29 cellular contexts compared by ENCODE assay signal in the genomic region with DNA sequence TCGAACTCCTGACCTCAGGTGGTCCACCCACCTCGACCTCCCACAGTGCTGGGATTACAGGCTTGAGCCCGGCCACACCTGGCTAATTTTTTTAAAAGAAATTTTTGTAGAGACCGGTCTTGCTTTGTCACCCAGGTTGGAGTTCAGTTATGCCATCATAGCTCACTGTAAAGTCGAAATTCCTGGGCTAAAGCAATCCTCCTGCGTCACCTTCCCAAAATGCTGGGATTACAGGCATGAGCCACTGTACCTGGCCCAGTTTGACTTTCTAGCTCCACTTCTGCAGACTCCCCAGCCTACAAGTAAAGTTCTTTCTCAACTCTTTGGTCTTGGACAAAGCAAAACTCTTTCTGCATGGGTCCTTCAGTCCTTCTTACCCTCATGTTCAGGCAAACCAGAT.
"Had no signal": no experiment of that assay in that cellular context is flagged by ENCODE, and none has a peak within 500 bp of the region (broad histone marks: within the 10 kb centered on the region; RNA-seq: fewer than 3 reads in every experiment).

No MANE protein-coding gene starts in this region.

- H3K36me3 ChIP-seq: ovary, right lobe of liver, sigmoid colon, stomach, thoracic aorta, thyroid gland, tibial nerve, upper lobe of right lung, uterus had no signal

- H3K9me3 Mint-ChIP-seq: naive thymus-derived CD8-positive, alpha-beta T cell; natural killer cell treated with Interleukin-12 subunit alpha and Interleukin-12 subunit beta and Interleukin-15 and Interleukin-18, amount 100 ng/mL, for 72 hours; stimulated activated effector memory CD8-positive, alpha-beta T cell treated with anti-CD3 and anti-CD28 coated beads, Interleukin-12 subunit alpha, Interleukin-12 subunit beta, amount 100 ng/mL, for 72 hours; stimulated activated naive B cell treated with anti-CD40 and anti-IgM and Interleukin-4, amounts not matched to agents 10 μg/mL and 1 μg/mL and 100 μg/mL, for 72 hours; stimulated activated naive CD8-positive, alpha-beta T cell treated with anti-CD3 and anti-CD28 coated beads, Interleukin-15, Interleukin-2, amounts not matched to agents 100 ng/mL and 50 ng/mL, for 24 hours; type B pancreatic cell had no signal

- H3K4me1 ChIP-seq: right lobe of liver had no signal

- H3K4me3 Mint-ChIP-seq: naive thymus-derived CD8-positive, alpha-beta T cell; natural killer cell treated with Interleukin-12 subunit alpha and Interleukin-12 subunit beta and Interleukin-15 and Interleukin-18, amount 100 ng/mL, for 72 hours; nephron progenitor cell; neural crest cell; stimulated activated effector memory CD8-positive, alpha-beta T cell treated with anti-CD3 and anti-CD28 coated beads, Interleukin-12 subunit alpha, Interleukin-12 subunit beta, amount 100 ng/mL, for 72 hours; stimulated activated naive B cell treated with anti-CD40 and anti-IgM and Interleukin-4, amounts not matched to agents 10 μg/mL and 1 μg/mL and 100 μg/mL, for 72 hours; stimulated activated naive CD8-positive, alpha-beta T cell treated with anti-CD3 and anti-CD28 coated beads, Interleukin-15, Interleukin-2, amounts not matched to agents 100 ng/mL and 50 ng/mL, for 24 hours; type B pancreatic cell had no signal

- H3K9me3 ChIP-seq: ovary, psoas muscle, right lobe of liver, sigmoid colon, stomach, thoracic aorta, thyroid gland, tibial nerve, upper lobe of right lung, uterus had no signal

- H2AFZ ChIP-seq: parathyroid adenoma had no signal

- H3K27me3 Mint-ChIP-seq: progenitor cell of endocrine pancreas; stimulated activated naive B cell treated with anti-CD40 and anti-IgM and Interleukin-4, amounts not matched to agents 10 μg/mL and 1 μg/mL and 100 μg/mL, for 72 hours; stimulated activated naive CD8-positive, alpha-beta T cell treated with anti-CD3 and anti-CD28 coated beads, Interleukin-15, Interleukin-2, amounts not matched to agents 100 ng/mL and 50 ng/mL, for 24 hours; type B pancreatic cell had no signal

- H3K27ac Mint-ChIP-seq: naive thymus-derived CD8-positive, alpha-beta T cell; natural killer cell treated with Interleukin-12 subunit alpha and Interleukin-12 subunit beta and Interleukin-15 and Interleukin-18, amount 100 ng/mL, for 72 hours; nephron progenitor cell; progenitor cell of endocrine pancreas; stimulated activated effector memory CD8-positive, alpha-beta T cell treated with anti-CD3 and anti-CD28 coated beads, Interleukin-12 subunit alpha, Interleukin-12 subunit beta, amount 100 ng/mL, for 72 hours; stimulated activated naive B cell treated with anti-CD40 and anti-IgM and Interleukin-4, amounts not matched to agents 10 μg/mL and 1 μg/mL and 100 μg/mL, for 72 hours; stimulated activated naive CD8-positive, alpha-beta T cell treated with anti-CD3 and anti-CD28 coated beads, Interleukin-15, Interleukin-2, amounts not matched to agents 100 ng/mL and 50 ng/mL, for 24 hours; type B pancreatic cell had no signal

- H3K9ac ChIP-seq: parathyroid adenoma had no signal

- ATAC-seq: naive thymus-derived CD8-positive, alpha-beta T cell; natural killer cell treated with Interleukin-12 subunit alpha and Interleukin-12 subunit beta and Interleukin-15 and Interleukin-18, amount 100 ng/mL, for 72 hours; psoas muscle; right cardiac atrium; right lobe of liver; stimulated activated effector memory CD8-positive, alpha-beta T cell treated with anti-CD3 and anti-CD28 coated beads, Interleukin-12 subunit alpha, Interleukin-12 subunit beta, amount 100 ng/mL, for 72 hours; stimulated activated naive B cell treated with anti-CD40 and anti-IgM and Interleukin-4, amounts not matched to agents 10 μg/mL and 1 μg/mL and 100 μg/mL, for 72 hours; upper lobe of right lung had no signal

- H3K27ac ChIP-seq: ovary, parathyroid adenoma, psoas muscle, right lobe of liver, sigmoid colon, stomach, thoracic aorta, thyroid gland, tibial nerve, upper lobe of right lung, uterus had no signal

- H3K4me1 Mint-ChIP-seq: naive thymus-derived CD8-positive, alpha-beta T cell; stimulated activated effector memory CD8-positive, alpha-beta T cell treated with anti-CD3 and anti-CD28 coated beads, Interleukin-12 subunit alpha, Interleukin-12 subunit beta, amount 100 ng/mL, for 72 hours; stimulated activated naive B cell treated with anti-CD40 and anti-IgM and Interleukin-4, amounts not matched to agents 10 μg/mL and 1 μg/mL and 100 μg/mL, for 72 hours had no signal

- H3K36me3 Mint-ChIP-seq: naive thymus-derived CD8-positive, alpha-beta T cell; natural killer cell treated with Interleukin-12 subunit alpha and Interleukin-12 subunit beta and Interleukin-15 and Interleukin-18, amount 100 ng/mL, for 72 hours; stimulated activated effector memory CD8-positive, alpha-beta T cell treated with anti-CD3 and anti-CD28 coated beads, Interleukin-12 subunit alpha, Interleukin-12 subunit beta, amount 100 ng/mL, for 72 hours; stimulated activated naive B cell treated with anti-CD40 and anti-IgM and Interleukin-4, amounts not matched to agents 10 μg/mL and 1 μg/mL and 100 μg/mL, for 72 hours; type B pancreatic cell had no signal

- H3K4me3 ChIP-seq: ovary, psoas muscle, right lobe of liver, sigmoid colon, stomach, thoracic aorta, thyroid gland, tibial nerve, upper lobe of right lung, uterus had no signal

- DNase-seq: naive thymus-derived CD8-positive, alpha-beta T cell; nephron progenitor cell; occipital lobe; ovary; posterior cingulate gyrus; psoas muscle; right cardiac atrium; right lobe of liver; sigmoid colon; small intestine; stimulated activated CD4-positive, alpha-beta T cell treated with anti-CD3 and anti-CD28 coated beads, Interleukin-15, amount 100 ng/mL, for 24 hours; stimulated activated CD4-positive, alpha-beta T cell treated with anti-CD3 and anti-CD28 coated beads, Interleukin-2, amount 100 ng/mL, for 24 hours; stimulated activated CD4-positive, alpha-beta T cell treated with anti-CD3 and anti-CD28 coated beads, Interleukin-2, amount 100 ng/mL, for 48 hours; stimulated activated CD4-positive, alpha-beta T cell treated with anti-CD3 and anti-CD28 coated beads, Interleukin-4, amount 100 ng/mL, for 24 hours; stimulated activated naive B cell treated with anti-CD40 and anti-IgM and Interleukin-4, amounts not matched to agents 10 μg/mL and 1 μg/mL and 100 μg/mL, for 72 hours; stimulated activated naive CD4-positive, alpha-beta T cell treated with Interleukin-2 at 50 U/mL for 16 hours; stomach; thyroid gland; upper lobe of right lung; uterus had no signal

- H3K27me3 ChIP-seq: ovary, right lobe of liver, sigmoid colon, stomach, thyroid gland, tibial nerve, upper lobe of right lung, uterus had no signal

- H3K79me2 ChIP-seq: parathyroid adenoma had no signal
